Comparison of ENCODE assay signal across 16 cellular contexts in the genomic region with DNA sequence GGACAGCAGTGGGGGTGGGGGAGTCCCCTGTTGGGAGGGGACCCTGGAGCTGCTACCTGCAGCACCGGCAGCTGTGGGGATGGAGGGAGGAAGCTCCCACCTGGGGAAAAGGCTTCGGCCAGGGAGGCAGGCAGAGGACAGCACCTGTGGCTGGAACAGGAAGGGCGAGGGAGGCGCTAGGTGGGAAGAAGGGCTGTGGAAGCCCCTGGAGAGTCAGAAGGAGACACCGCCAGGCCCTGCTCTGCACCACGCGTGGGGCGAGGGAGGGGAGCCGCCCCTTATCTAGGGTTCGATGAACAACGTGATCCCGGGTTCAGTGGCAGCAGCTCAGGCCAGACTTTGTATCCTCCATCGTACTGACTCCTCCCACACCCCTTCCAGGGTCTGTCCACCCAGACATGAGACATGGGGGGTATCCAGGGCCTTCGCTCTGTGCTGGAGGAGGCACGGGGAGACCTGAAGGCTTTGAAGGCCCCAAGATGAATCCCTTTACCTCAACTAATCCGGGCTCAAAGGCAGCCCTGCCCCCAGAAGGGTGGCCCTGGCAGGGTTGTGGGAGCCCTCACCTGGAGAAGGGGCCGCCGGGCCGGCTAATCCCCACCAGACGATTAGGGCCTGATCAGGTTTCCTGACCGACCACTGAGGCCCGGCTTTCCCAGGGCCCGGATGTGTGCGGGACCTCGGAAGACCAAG.
"Had no signal": no experiment of that assay in that cellular context is flagged by ENCODE, and none has a peak within 500 bp of the region (broad histone marks: within the 10 kb centered on the region; RNA-seq: fewer than 3 reads in every experiment).

No MANE protein-coding gene starts in this region.

- ATAC-seq: activated CD8-positive, alpha-beta T cell treated with anti-CD3 and anti-CD28 coated beads for 36 hours; left lobe of liver had no signal

- H3K4me1 Mint-ChIP-seq: activated naive CD8-positive, alpha-beta T cell treated with anti-CD3 and anti-CD28 coated beads, Interleukin-2, amount 10 ng/mL, durations not matched to agents 7 days and 5 days; neural crest cell had no signal

- H3K27me3 Mint-ChIP-seq: activated CD8-positive, alpha-beta T cell treated with anti-CD3 and anti-CD28 coated beads for 36 hours; activated naive CD8-positive, alpha-beta T cell treated with anti-CD3 and anti-CD28 coated beads, Interleukin-2, amount 10 ng/mL, durations not matched to agents 7 days and 5 days had no signal

- H3K36me3 ChIP-seq: breast epithelium, esophagus squamous epithelium, transverse colon had no signal

- H3K9me3 ChIP-seq: breast epithelium, esophagus squamous epithelium, transverse colon had no signal

- H3K4me3 ChIP-seq: breast epithelium, esophagus squamous epithelium, transverse colon had no signal

- H3K9ac ChIP-seq: parathyroid adenoma had no signal

- DNase-seq: activated CD4-positive, alpha-beta T cell treated with anti-CD3 and anti-CD28 coated beads for 4 hours; activated CD8-positive, alpha-beta T cell treated with anti-CD3 and anti-CD28 coated beads for 36 hours; activated naive CD8-positive, alpha-beta T cell treated with anti-CD3 and anti-CD28 coated beads, Interleukin-2, amount 10 ng/mL, durations not matched to agents 7 days and 5 days; anterior cingulate cortex; esophagus squamous epithelium; foreskin fibroblast; glutamatergic neuron; mesendoderm; small intestine; T-helper 9 cell; transverse colon had no signal

- H3K36me3 Mint-ChIP-seq: activated naive CD8-positive, alpha-beta T cell treated with anti-CD3 and anti-CD28 coated beads, Interleukin-2, amount 10 ng/mL, durations not matched to agents 7 days and 5 days had no signal

- H3K27ac ChIP-seq: breast epithelium, esophagus squamous epithelium, parathyroid adenoma, transverse colon had no signal

- H3K4me1 ChIP-seq: breast epithelium, esophagus squamous epithelium, parathyroid adenoma, transverse colon had no signal

- H3K4me3 Mint-ChIP-seq: activated CD8-positive, alpha-beta T cell treated with anti-CD3 and anti-CD28 coated beads for 36 hours; activated naive CD8-positive, alpha-beta T cell treated with anti-CD3 and anti-CD28 coated beads, Interleukin-2, amount 10 ng/mL, durations not matched to agents 7 days and 5 days; neural crest cell had no signal

- H3K27ac Mint-ChIP-seq: activated CD8-positive, alpha-beta T cell treated with anti-CD3 and anti-CD28 coated beads for 36 hours; activated T-helper 2 cell treated with anti-CD3 and anti-CD28 coated beads, Interferon-gamma antibody, Interleukin-2, Interleukin-4, amounts not matched to agents 10 μg/mL and 5 μg/mL and 100 μg/mL, durations not matched to agents 14 hours and 24 hours and 36 hours had no signal

- H3K9me3 Mint-ChIP-seq: activated CD8-positive, alpha-beta T cell treated with anti-CD3 and anti-CD28 coated beads for 36 hours; activated naive CD8-positive, alpha-beta T cell treated with anti-CD3 and anti-CD28 coated beads, Interleukin-2, amount 10 ng/mL, durations not matched to agents 7 days and 5 days; activated T-helper 2 cell treated with anti-CD3 and anti-CD28 coated beads, Interferon-gamma antibody, Interleukin-2, Interleukin-4, amounts not matched to agents 10 μg/mL and 5 μg/mL and 100 μg/mL, durations not matched to agents 14 hours and 24 hours and 36 hours; neural crest cell had no signal
